In the genomic region with DNA sequence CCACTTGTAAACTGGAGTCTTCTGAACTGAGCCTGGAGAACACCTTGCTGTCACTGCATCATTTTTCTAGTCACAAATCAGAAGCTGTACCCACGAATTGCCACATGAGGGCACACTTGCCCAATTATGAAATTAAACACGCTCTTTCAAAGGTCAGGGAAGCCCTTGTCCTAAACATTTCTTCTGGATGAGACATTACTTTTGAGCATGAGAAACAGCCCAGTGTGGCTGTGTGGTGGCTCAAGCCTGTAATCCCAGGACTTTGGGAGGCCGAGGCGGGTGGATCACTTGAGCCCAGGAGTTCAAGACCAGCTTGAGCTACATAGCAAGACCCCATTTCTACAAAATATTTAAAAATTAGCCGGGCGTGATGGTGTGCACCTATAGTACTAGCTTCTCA, we compare ENCODE assay signal across 8 cellular contexts. TPM values are rescaled to one million over a fixed set of nuclear protein-coding genes. Genes with fewer than 3 reads are reported as not detected.
DNase-seq lines count a peak whose midpoint lies in the region; ATAC-seq, FAIRE-seq and TF ChIP-seq lines count a peak whose summit lies in the region.

No MANE protein-coding gene starts in this region.

- no peak overlapping the region for H3K4me3 ChIP-seq in cardiac fibroblast (replicated peaks in 1 of 2; ENCODE audit: low read depth in 2 of 2, low read length in 2 of 2)

- peak; percentile 51 for FAIRE-seq in A204.1 (lab: Jason Lieb, UNC)

- no peak for ATAC-seq in T-helper 17 cell
- ATAC-seq in GM19023 (IDR thresholded peaks at IDR 0.05; ENCODE audit: unreplicated experiment) = no peak

- peak; percentile 69 for DNase-seq in GM10266 (ENCODE audit: extremely low spot score)
- DNase-seq in NCI-H1417 (lab: John Stamatoyannopoulos, UW) = peak; percentile 48 to 86 (median 65)
- DNase-seq in T-helper 17 cell = peak in 1 of 3 donors; percentile 23
- DNase-seq in cardiac fibroblast (ENCODE audit: low read depth in 2 of 2) = peak; percentile 83 to 90
- peak; percentile 77 for DNase-seq in kidney tubule cell (ENCODE audit: low spot score)
- DNase-seq in stimulated activated CD4-positive, alpha-beta T cell treated with anti-CD3 and anti-CD28 coated beads, TNF-alpha, amount 100 ng/mL, for 1 hour (ENCODE audit: low read depth in 3 of 3, low spot score in 1 of 3) = peak in 2 of 3 donors; percentile 2 to 4

- peaks cover 3% of the 10 kb centered on the region for H3K36me3 Mint-ChIP-seq in T-helper 17 cell (ENCODE audit: low read depth)

- peak overlapping the region; percentile 49 for H3K27ac Mint-ChIP-seq in T-helper 17 cell

- H3K4me3 Mint-ChIP-seq in T-helper 17 cell = no peak overlapping the region

- H3K4me1 Mint-ChIP-seq in T-helper 17 cell = peaks cover 6% of the 10 kb centered on the region

- H3K27me3 Mint-ChIP-seq in T-helper 17 cell = peaks cover 55% of the 10 kb centered on the region

- H3K9me3 ChIP-seq in T-helper 17 cell (ENCODE audit: control insufficient read depth, low read length, poor library complexity, severe bottlenecking) = no peaks in the 10 kb centered on the region

- TF ChIP-seq CTCF in GM10266 (IDR thresholded peaks at IDR 0.05; ENCODE audit: control insufficient read depth, insufficient read depth, low read depth, missing control alignments) = peak; percentile 77
- TF ChIP-seq CTCF in cardiac fibroblast (IDR thresholded peaks at IDR 0.05; ENCODE audit: low read depth, low read length) = peak; percentile 73

RNA-seq across cellular contexts. Expression of gene CFAP161, which starts 27.5 kb away (rescaled TPM):
- 1 to 10 TPM in 1 of 2 donors, not detected in 1; 4.1 TPM for total RNA-seq in T-helper 17 cell
